ENCODE assay signal across 21 cellular contexts in genomic region chr4:150096625-150097024, GRCh38. TPM values are rescaled to one million over a fixed set of nuclear protein-coding genes. Genes with fewer than 3 reads are reported as not detected.
"Had no signal": no experiment of that assay in that cellular context is flagged by ENCODE, and none has a peak within 500 bp of the region (broad histone marks: within the 10 kb centered on the region; RNA-seq: fewer than 3 reads in every experiment).

No MANE protein-coding gene starts in this region.

- H3K4me2 ChIP-seq: hepatocyte had no signal

- H3K4me3 Mint-ChIP-seq: activated CD4-positive, alpha-beta memory T cell treated with anti-CD3 and anti-CD28 coated beads, Interleukin-2, amount 10 ng/mL, durations not matched to agents 7 days and 5 days; activated naive CD8-positive, alpha-beta T cell treated with anti-CD3 and anti-CD28 coated beads, Interleukin-2, amount 10 ng/mL, durations not matched to agents 7 days and 5 days; brain; endodermal cell; naive thymus-derived CD4-positive, alpha-beta T cell; stimulated activated memory B cell treated with anti-CD40 and anti-IgM and Interleukin-4, amounts not matched to agents 10 μg/mL and 1 μg/mL and 100 μg/mL, for 72 hours had no signal

- H3K27me3 Mint-ChIP-seq: activated CD4-positive, alpha-beta memory T cell treated with anti-CD3 and anti-CD28 coated beads, Interleukin-2, amount 10 ng/mL, durations not matched to agents 7 days and 5 days; brain; stimulated activated memory B cell treated with anti-CD40 and anti-IgM and Interleukin-4, amounts not matched to agents 10 μg/mL and 1 μg/mL and 100 μg/mL, for 72 hours had no signal

- H3K27ac Mint-ChIP-seq: activated CD4-positive, alpha-beta memory T cell treated with anti-CD3 and anti-CD28 coated beads, Interleukin-2, amount 10 ng/mL, durations not matched to agents 7 days and 5 days; activated naive CD8-positive, alpha-beta T cell treated with anti-CD3 and anti-CD28 coated beads, Interleukin-2, amount 10 ng/mL, durations not matched to agents 7 days and 5 days; activated T-helper 2 cell treated with anti-CD3 and anti-CD28 coated beads, Interferon-gamma antibody, Interleukin-2, Interleukin-4, amounts not matched to agents 10 μg/mL and 5 μg/mL and 100 μg/mL, durations not matched to agents 14 hours and 24 hours and 36 hours; brain; endodermal cell; naive thymus-derived CD4-positive, alpha-beta T cell; stimulated activated memory B cell treated with anti-CD40 and anti-IgM and Interleukin-4, amounts not matched to agents 10 μg/mL and 1 μg/mL and 100 μg/mL, for 72 hours had no signal

- H3K36me3 Mint-ChIP-seq: activated naive CD8-positive, alpha-beta T cell treated with anti-CD3 and anti-CD28 coated beads, Interleukin-2, amount 10 ng/mL, durations not matched to agents 7 days and 5 days; naive thymus-derived CD4-positive, alpha-beta T cell; stimulated activated memory B cell treated with anti-CD40 and anti-IgM and Interleukin-4, amounts not matched to agents 10 μg/mL and 1 μg/mL and 100 μg/mL, for 72 hours had no signal

- H3K27ac ChIP-seq: epithelial cell of prostate, hepatocyte, ovary, right lobe of liver, thoracic aorta, upper lobe of right lung had no signal

- DNase-seq: activated CD4-positive, alpha-beta memory T cell treated with anti-CD3 and anti-CD28 coated beads, Interleukin-2, amount 10 ng/mL, durations not matched to agents 7 days and 5 days; activated CD4-positive, alpha-beta T cell treated with anti-CD3 and anti-CD28 coated beads for 48 hours; activated CD4-positive, CD25-positive, alpha-beta regulatory T cell; activated naive CD4-positive, alpha-beta T cell treated with Interleukin-2 at 50 U/mL for 16 hours; activated naive CD8-positive, alpha-beta T cell treated with anti-CD3 and anti-CD28 coated beads, Interleukin-2, amount 10 ng/mL, durations not matched to agents 7 days and 5 days; activated T-cell treated with anti-CD3 and anti-CD28 coated beads, Interleukin-2, amount 50 U/mL, for 1 hour; endodermal cell; foreskin fibroblast; mesendoderm; naive thymus-derived CD4-positive, alpha-beta T cell; ovary; right lobe of liver; small intestine; stimulated activated CD4-positive, alpha-beta T cell treated with anti-CD3 and anti-CD28 coated beads, Interleukin-4, amount 100 ng/mL, for 4 hours; upper lobe of right lung had no signal

- H3K4me1 ChIP-seq: right lobe of liver, upper lobe of right lung had no signal

- H3K4me3 ChIP-seq: hepatocyte, ovary, right lobe of liver, thoracic aorta, upper lobe of right lung had no signal

- H3K27me3 ChIP-seq: hepatocyte, ovary, right lobe of liver, upper lobe of right lung had no signal

- H3K36me3 ChIP-seq: ovary, right lobe of liver, thoracic aorta, upper lobe of right lung had no signal

- H3K9me3 Mint-ChIP-seq: activated CD4-positive, alpha-beta memory T cell treated with anti-CD3 and anti-CD28 coated beads, Interleukin-2, amount 10 ng/mL, durations not matched to agents 7 days and 5 days; activated naive CD8-positive, alpha-beta T cell treated with anti-CD3 and anti-CD28 coated beads, Interleukin-2, amount 10 ng/mL, durations not matched to agents 7 days and 5 days; activated T-helper 2 cell treated with anti-CD3 and anti-CD28 coated beads, Interferon-gamma antibody, Interleukin-2, Interleukin-4, amounts not matched to agents 10 μg/mL and 5 μg/mL and 100 μg/mL, durations not matched to agents 14 hours and 24 hours and 36 hours; endodermal cell; stimulated activated memory B cell treated with anti-CD40 and anti-IgM and Interleukin-4, amounts not matched to agents 10 μg/mL and 1 μg/mL and 100 μg/mL, for 72 hours had no signal

- ATAC-seq: naive thymus-derived CD4-positive, alpha-beta T cell; right lobe of liver; stimulated activated memory B cell treated with anti-CD40 and anti-IgM and Interleukin-4, amounts not matched to agents 10 μg/mL and 1 μg/mL and 100 μg/mL, for 72 hours; upper lobe of right lung had no signal

- H3K4me1 Mint-ChIP-seq: activated CD4-positive, alpha-beta memory T cell treated with anti-CD3 and anti-CD28 coated beads, Interleukin-2, amount 10 ng/mL, durations not matched to agents 7 days and 5 days; activated naive CD8-positive, alpha-beta T cell treated with anti-CD3 and anti-CD28 coated beads, Interleukin-2, amount 10 ng/mL, durations not matched to agents 7 days and 5 days; endodermal cell; naive thymus-derived CD4-positive, alpha-beta T cell; stimulated activated memory B cell treated with anti-CD40 and anti-IgM and Interleukin-4, amounts not matched to agents 10 μg/mL and 1 μg/mL and 100 μg/mL, for 72 hours had no signal

- H3K9me3 ChIP-seq: ovary, right lobe of liver, thoracic aorta, upper lobe of right lung had no signal

RNA-seq across cellular contexts. Expression of gene DCLK2, which starts 18.4 kb away (rescaled TPM):
- total RNA-seq: activated naive CD8-positive, alpha-beta T cell treated with anti-CD3 and anti-CD28 coated beads, Interleukin-2, amount 10 ng/mL, durations not matched to agents 7 days and 5 days had no signal
